Comparison of ENCODE assay signal across 1 cellular context in genomic region chr10:97686301-97686961, GRCh38.
TF ChIP-seq lines count a peak whose summit lies in the region.

No MANE protein-coding gene starts in this region.

TF ChIP-seq in HepG2, 621 proteins besides CTCF, POLR2A, EP300 and RAD21:
- TF ChIP-seq ATRX (CRISPR knock-in tag; IDR thresholded peaks at IDR 0.05; ENCODE audit: borderline replicate concordance) (no peak), CBX2 (IDR thresholded peaks at IDR 0.05; ENCODE audit: low read depth, low read length) (no peak), CBX2 (CRISPR knock-in tag; IDR thresholded peaks at IDR 0.05; ENCODE audit: low read depth) (no peak), KDM5A (IDR thresholded peaks at IDR 0.05; ENCODE audit: borderline replicate concordance, low read length) (0 out of 2 replicates have a peak, but pooled peaks have one; percentile 27), RCOR2 (CRISPR knock-in tag; IDR thresholded peaks at IDR 0.05) (peak; percentile 34; the same call in 1 of the 2 replicates), KDM1A (CRISPR knock-in tag; IDR thresholded peaks at IDR 0.05) (peak; percentile 66), ADNP (CRISPR knock-in tag; IDR thresholded peaks at IDR 0.05) (peak; percentile 88), STAT5B (CRISPR knock-in tag; IDR thresholded peaks at IDR 0.05) (no peak), ZNF777 (CRISPR knock-in tag; IDR thresholded peaks at IDR 0.05) (no peak), ZNF850 (CRISPR knock-in tag; conservative IDR thresholded peaks at IDR 0.05) (peak; percentile 13; the same call in 1 of the 2 replicates), ZNF629 (CRISPR knock-in tag; conservative IDR thresholded peaks at IDR 0.05) (peak; percentile 98), MAZ (IDR thresholded peaks at IDR 0.05; ENCODE audit: borderline replicate concordance, low read depth, low read length) (no peak), MAZ (CRISPR knock-in tag; IDR thresholded peaks at IDR 0.05; ENCODE audit: low read depth) (no peak), THAP11 (CRISPR knock-in tag; IDR thresholded peaks at IDR 0.05) (no peak), ZNF772 (CRISPR knock-in tag; IDR thresholded peaks at IDR 0.05) (0 out of 2 replicates have a peak, but pooled peaks have one; percentile 50), ZNF564 (CRISPR knock-in tag; IDR thresholded peaks at IDR 0.05) (0 out of 2 replicates have a peak, but pooled peaks have one; percentile 3), RARA (CRISPR knock-in tag; IDR thresholded peaks at IDR 0.05) (no peak), ZNF746 (CRISPR knock-in tag; IDR thresholded peaks at IDR 0.05) (no peak), SNAI1 (CRISPR knock-in tag; IDR thresholded peaks at IDR 0.05; ENCODE audit: borderline replicate concordance) (0 out of 2 replicates have a peak, but pooled peaks have one; percentile 17), DMTF1 (CRISPR knock-in tag; IDR thresholded peaks at IDR 0.05) (no peak), ZMYM3 (CRISPR knock-in tag; IDR thresholded peaks at IDR 0.05) (peak; percentile 89), ZNF891 (CRISPR knock-in tag; IDR thresholded peaks at IDR 0.05) (peak; percentile 27; the same call in 1 of the 2 replicates), ZNF354B (CRISPR knock-in tag; IDR thresholded peaks at IDR 0.05) (no peak)
